In the genomic region with DNA sequence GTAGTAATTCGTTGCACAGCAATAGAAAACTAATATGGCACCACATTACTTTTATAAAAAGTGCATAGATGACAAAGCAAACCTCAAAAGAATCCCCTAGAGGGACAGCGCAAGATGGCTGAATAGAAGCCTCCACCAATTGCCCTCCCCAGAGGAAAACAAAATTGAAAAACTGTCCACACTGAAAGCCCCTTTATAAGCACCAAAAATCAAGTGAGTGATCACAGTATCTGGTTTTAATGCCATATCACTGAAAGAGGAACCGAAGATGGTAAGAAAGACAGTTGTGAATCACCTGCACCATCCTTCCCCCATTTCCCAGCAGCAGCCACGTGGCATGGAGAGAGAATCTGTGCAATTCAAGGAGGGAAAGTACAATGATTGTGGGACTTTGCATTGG, we compare ENCODE assay signal across 17 cellular contexts.
DNase-seq lines count a peak whose midpoint lies in the region; ATAC-seq and TF ChIP-seq lines count a peak whose summit lies in the region.
"Had no signal": no experiment of that assay in that cellular context is flagged by ENCODE, and none has a peak within 500 bp of the region (broad histone marks: within the 10 kb centered on the region; RNA-seq: fewer than 3 reads in every experiment).

No MANE protein-coding gene starts in this region.

- TF ChIP-seq CTCF in OCI-LY3 (IDR thresholded peaks at IDR 0.05; ENCODE audit: low read depth, low read length), result no peak
- no peak for TF ChIP-seq CTCF in endodermal cell (conservative IDR thresholded peaks at IDR 0.05)

- no peaks in the 10 kb centered on the region for H3K79me2 ChIP-seq in OCI-LY3 (ENCODE audit: low read length)

- peak; percentile 81 for ATAC-seq in GM18517 (IDR thresholded peaks at IDR 0.05; ENCODE audit: unreplicated experiment)
- peak; percentile 62 for ATAC-seq in GM21515 (IDR thresholded peaks at IDR 0.05; ENCODE audit: unreplicated experiment)
- ATAC-seq in HG03039 (IDR thresholded peaks at IDR 0.05; ENCODE audit: unreplicated experiment), result peak; percentile 69
- ATAC-seq in Right ventricle myocardium inferior, result no peak
- ATAC-seq: psoas muscle had no signal

- peaks cover 52% of the 10 kb centered on the region for H3K9me3 Mint-ChIP-seq in endodermal cell
- H3K9me3 Mint-ChIP-seq: activated naive CD8-positive, alpha-beta T cell treated with anti-CD3 and anti-CD28 coated beads, Interleukin-2, amount 10 ng/mL, durations not matched to agents 7 days and 5 days; type B pancreatic cell had no signal

- H3K27me3 ChIP-seq in OCI-LY3 (ENCODE audit: low read depth, low read length), result 0 out of 2 replicates have a peak, but pooled peaks cover 8% of the 10 kb centered on the region
- no peaks in the 10 kb centered on the region for H3K27me3 ChIP-seq in endodermal cell (ENCODE audit: control insufficient read depth, insufficient read depth, low read length, poor library complexity, severe bottlenecking)

- H3K27ac Mint-ChIP-seq in endodermal cell, result no peak overlapping the region
- H3K27ac Mint-ChIP-seq: activated naive CD8-positive, alpha-beta T cell treated with anti-CD3 and anti-CD28 coated beads, Interleukin-2, amount 10 ng/mL, durations not matched to agents 7 days and 5 days; type B pancreatic cell had no signal

- H3K4me3 ChIP-seq in OCI-LY3 (ENCODE audit: low read length) (peak overlapping the region; percentile 53), endodermal cell (ENCODE audit: low read length) (no peak overlapping the region)
- H3K4me3 ChIP-seq: psoas muscle had no signal

- H3K27ac ChIP-seq in OCI-LY3 (ENCODE audit: low read length) (peak overlapping the region; percentile 83), endodermal cell (ENCODE audit: low read depth, low read length) (no peak overlapping the region)
- H3K27ac ChIP-seq: KMS-11, psoas muscle had no signal

- H3K9ac ChIP-seq in OCI-LY3 (ENCODE audit: low read length), result peak overlapping the region; percentile 42; the same call in 1 of the 2 replicates
- H3K9ac ChIP-seq in endodermal cell (ENCODE audit: extremely low read depth, low read length, poor library complexity, severe bottlenecking), result no peak overlapping the region
- H3K9ac ChIP-seq: KMS-11 had no signal

- H3K9me3 ChIP-seq in OCI-LY3 (ENCODE audit: insufficient read depth, low read length) (no peaks in the 10 kb centered on the region), endodermal cell (ENCODE audit: control insufficient read depth, low read length) (no peaks in the 10 kb centered on the region)
- H3K9me3 ChIP-seq: psoas muscle had no signal

- peak overlapping the region; percentile 76 for H3K4me2 ChIP-seq in OCI-LY3 (ENCODE audit: low read length)
- H3K4me2 ChIP-seq: KMS-11 had no signal

- H3K4me1 ChIP-seq in OCI-LY3 (ENCODE audit: low read length) (peaks cover 30% of the 10 kb centered on the region), endodermal cell (ENCODE audit: control insufficient read depth, insufficient read depth, low read length) (no peaks in the 10 kb centered on the region)
- H3K4me1 ChIP-seq: psoas muscle had no signal

- no peak overlapping the region for H2AFZ ChIP-seq in OCI-LY3 (ENCODE audit: low read depth, low read length)

- no peaks in the 10 kb centered on the region for H4K20me1 ChIP-seq in OCI-LY3 (ENCODE audit: insufficient read depth, low read length)

- H3K4me1 Mint-ChIP-seq in endodermal cell, result no peaks in the 10 kb centered on the region
- H3K4me1 Mint-ChIP-seq: activated naive CD8-positive, alpha-beta T cell treated with anti-CD3 and anti-CD28 coated beads, Interleukin-2, amount 10 ng/mL, durations not matched to agents 7 days and 5 days had no signal

- H3K4me3 Mint-ChIP-seq in endodermal cell, result no peak overlapping the region
- H3K4me3 Mint-ChIP-seq: activated naive CD8-positive, alpha-beta T cell treated with anti-CD3 and anti-CD28 coated beads, Interleukin-2, amount 10 ng/mL, durations not matched to agents 7 days and 5 days; type B pancreatic cell had no signal

- H3K36me3 ChIP-seq in OCI-LY3 (replicated peaks; ENCODE audit: low read depth, low read length) (no peaks in the 10 kb centered on the region), endodermal cell (ENCODE audit: control insufficient read depth, insufficient read depth, low read length) (no peaks in the 10 kb centered on the region)

- DNase-seq in endodermal cell (no peak), NCI-H2196 treated with DMSO at 0.1 percent for 48 hours (lab: John Stamatoyannopoulos, UW; ENCODE audit: unreplicated experiment) (no peak), NCI-H2081 treated with DMSO at 0.1 percent for 48 hours (lab: John Stamatoyannopoulos, UW) (no peak), Right ventricle myocardium inferior (ENCODE audit: missing footprints) (no peak)
- DNase-seq: activated CD4-positive, alpha-beta T cell treated with anti-CD3 and anti-CD28 coated beads for 1 hour; activated naive CD8-positive, alpha-beta T cell treated with anti-CD3 and anti-CD28 coated beads, Interleukin-2, amount 10 ng/mL, durations not matched to agents 7 days and 5 days; central memory CD4-positive, alpha-beta T cell; NCI-H1436 treated with DMSO at 0.1 percent for 48 hours; NCI-H524 treated with DMSO at 0.1 percent for 48 hours; T-helper 1 cell had no signal

- H3K27me3 Mint-ChIP-seq in endodermal cell (ENCODE audit: insufficient read depth), result peaks cover 8% of the 10 kb centered on the region
- H3K27me3 Mint-ChIP-seq: activated naive CD8-positive, alpha-beta T cell treated with anti-CD3 and anti-CD28 coated beads, Interleukin-2, amount 10 ng/mL, durations not matched to agents 7 days and 5 days; type B pancreatic cell had no signal

- WGBS in endodermal cell (ENCODE audit: insufficient coverage in 1 of 2, insufficient read length in 1 of 2), 2 experiments, result 94% methylated on average over 3 of the region's 4 CpGs; no CpG with 5 or more reads in 1 of the 2 experiments

- no peaks in the 10 kb centered on the region for H3K36me3 Mint-ChIP-seq in endodermal cell (ENCODE audit: low read depth)
- H3K36me3 Mint-ChIP-seq: activated naive CD8-positive, alpha-beta T cell treated with anti-CD3 and anti-CD28 coated beads, Interleukin-2, amount 10 ng/mL, durations not matched to agents 7 days and 5 days; type B pancreatic cell had no signal

- intact Hi-C loops in Right ventricle myocardium inferior (cut with DNase I), result no loop called here
